ENCODE assay signal across 2 cellular contexts in genomic region chr10:133318494-133319127, GRCh38.
A peak's percentile ranks its signal among the peaks of the same experiment; 100 is the strongest.
TF ChIP-seq lines count a peak whose summit lies in the region.

No MANE protein-coding gene starts in this region.

TF ChIP-seq in HEK293T, 16 proteins besides CTCF, POLR2A, EP300 and RAD21:
- TF ChIP-seq L3MBTL2 (conservative IDR thresholded peaks at IDR 0.05) = 0 out of 2 replicates have a peak, but pooled peaks have one; percentile 10
- no peak for TF ChIP-seq SP1 (IDR thresholded peaks at IDR 0.05)
- no peak for TF ChIP-seq FOXA1 (IDR thresholded peaks at IDR 0.05)
- TF ChIP-seq, protein P1, sequence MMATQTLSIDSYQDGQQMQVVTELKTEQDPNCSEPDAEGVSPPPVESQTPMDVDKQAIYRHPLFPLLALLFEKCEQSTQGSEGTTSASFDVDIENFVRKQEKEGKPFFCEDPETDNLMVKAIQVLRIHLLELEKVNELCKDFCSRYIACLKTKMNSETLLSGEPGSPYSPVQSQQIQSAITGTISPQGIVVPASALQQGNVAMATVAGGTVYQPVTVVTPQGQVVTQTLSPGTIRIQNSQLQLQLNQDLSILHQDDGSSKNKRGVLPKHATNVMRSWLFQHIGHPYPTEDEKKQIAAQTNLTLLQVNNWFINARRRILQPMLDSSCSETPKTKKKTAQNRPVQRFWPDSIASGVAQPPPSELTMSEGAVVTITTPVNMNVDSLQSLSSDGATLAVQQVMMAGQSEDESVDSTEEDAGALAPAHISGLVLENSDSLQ (IDR thresholded peaks at IDR 0.05) = peak; percentile 76

TF ChIP-seq in HepG2, 621 proteins besides CTCF, POLR2A, EP300 and RAD21 (continues in another document):
- TF ChIP-seq ZNF747 (CRISPR knock-in tag; IDR thresholded peaks at IDR 0.05; ENCODE audit: borderline replicate concordance) (no peak), ZXDC (CRISPR knock-in tag; IDR thresholded peaks at IDR 0.05) (no peak), ZNF263 (CRISPR knock-in tag; IDR thresholded peaks at IDR 0.05) (peak; percentile 99), MNT (IDR thresholded peaks at IDR 0.05) (no peak), ZNF12 (CRISPR knock-in tag; IDR thresholded peaks at IDR 0.05) (no peak), ZNF556 (CRISPR knock-in tag; IDR thresholded peaks at IDR 0.05; ENCODE audit: borderline replicate concordance) (peak; percentile 76; the same call in 1 of the 2 replicates), ZNF615 (CRISPR knock-in tag; IDR thresholded peaks at IDR 0.05; ENCODE audit: borderline replicate concordance) (no peak), SPEN (CRISPR knock-in tag; IDR thresholded peaks at IDR 0.05; ENCODE audit: low read depth) (no peak), KLF11 (CRISPR knock-in tag; IDR thresholded peaks at IDR 0.05) (no peak), RBM22 (optimal IDR thresholded peaks at IDR 0.05; ENCODE audit: low read length) (no peak), BRD4 (CRISPR knock-in tag; IDR thresholded peaks at IDR 0.05) (no peak), TOPORS (CRISPR knock-in tag; IDR thresholded peaks at IDR 0.05) (no peak), ZNF225 (CRISPR knock-in tag; IDR thresholded peaks at IDR 0.05) (peak; percentile 64; the same call in 1 of the 2 replicates), MAF1 (CRISPR knock-in tag; IDR thresholded peaks at IDR 0.05; ENCODE audit: borderline replicate concordance) (no peak), HDAC2 (CRISPR knock-in tag; IDR thresholded peaks at IDR 0.05) (peak; percentile 62; the same call in 1 of the 2 replicates), ZNF180 (CRISPR knock-in tag; IDR thresholded peaks at IDR 0.05; ENCODE audit: borderline replicate concordance, low read depth) (no peak), YEATS2 (CRISPR knock-in tag; IDR thresholded peaks at IDR 0.05; ENCODE audit: borderline replicate concordance) (no peak), ZNF136 (CRISPR knock-in tag; IDR thresholded peaks at IDR 0.05; ENCODE audit: low read depth) (no peak), ZNF350 (CRISPR knock-in tag; IDR thresholded peaks at IDR 0.05; ENCODE audit: borderline replicate concordance, low read depth) (peak; percentile 70), HMGXB4 (CRISPR knock-in tag; IDR thresholded peaks at IDR 0.05; ENCODE audit: borderline replicate concordance in 1 of 2, low read depth in 1 of 2) (peak; percentile 92 to 94), FOXM1 (CRISPR knock-in tag; IDR thresholded peaks at IDR 0.05) (no peak), SP2 (CRISPR knock-in tag; IDR thresholded peaks at IDR 0.05) (no peak), AGO1 (IDR thresholded peaks at IDR 0.05; ENCODE audit: low read depth, low read length, poor library complexity, severe bottlenecking) (peak; percentile 35), HNRNPUL1 (IDR thresholded peaks at IDR 0.05; ENCODE audit: low read depth, low read length) (no peak), TBX2 (CRISPR knock-in tag; IDR thresholded peaks at IDR 0.05; ENCODE audit: borderline replicate concordance) (peak; percentile 50; the same call in 1 of the 2 replicates), PHF21A (CRISPR knock-in tag; IDR thresholded peaks at IDR 0.05) (no peak), ZBTB37 (CRISPR knock-in tag; IDR thresholded peaks at IDR 0.05) (no peak), XRCC5 (optimal IDR thresholded peaks at IDR 0.05; ENCODE audit: low read length) (peak; percentile 89), SAP130 (CRISPR knock-in tag; IDR thresholded peaks at IDR 0.05; ENCODE audit: low read depth) (peak; percentile 66), NFIC (IDR thresholded peaks at IDR 0.05; ENCODE audit: low read length) (no peak), ZGPAT (CRISPR knock-in tag; IDR thresholded peaks at IDR 0.05) (peak; percentile 70; the same call in 1 of the 2 replicates), ZNF589 (CRISPR knock-in tag; conservative IDR thresholded peaks at IDR 0.05) (0 out of 2 replicates have a peak, but pooled peaks have one; percentile 54), HDAC6 (IDR thresholded peaks at IDR 0.05; ENCODE audit: low read depth, low read length) (no peak), CBX1 (IDR thresholded peaks at IDR 0.05; ENCODE audit: low read depth) (no peak), SOX6 (IDR thresholded peaks at IDR 0.05) (no peak), SOX6 (CRISPR knock-in tag; IDR thresholded peaks at IDR 0.05) (peak; percentile 28; the same call in 1 of the 2 replicates), ZNF674 (CRISPR knock-in tag; IDR thresholded peaks at IDR 0.05; ENCODE audit: low read depth) (no peak), RFX3 (CRISPR knock-in tag; IDR thresholded peaks at IDR 0.05) (no peak), TSC22D2 (CRISPR knock-in tag; IDR thresholded peaks at IDR 0.05; ENCODE audit: borderline replicate concordance) (no peak), CBFB (CRISPR knock-in tag; IDR thresholded peaks at IDR 0.05) (no peak)
- TF ChIP-seq, protein P2, sequence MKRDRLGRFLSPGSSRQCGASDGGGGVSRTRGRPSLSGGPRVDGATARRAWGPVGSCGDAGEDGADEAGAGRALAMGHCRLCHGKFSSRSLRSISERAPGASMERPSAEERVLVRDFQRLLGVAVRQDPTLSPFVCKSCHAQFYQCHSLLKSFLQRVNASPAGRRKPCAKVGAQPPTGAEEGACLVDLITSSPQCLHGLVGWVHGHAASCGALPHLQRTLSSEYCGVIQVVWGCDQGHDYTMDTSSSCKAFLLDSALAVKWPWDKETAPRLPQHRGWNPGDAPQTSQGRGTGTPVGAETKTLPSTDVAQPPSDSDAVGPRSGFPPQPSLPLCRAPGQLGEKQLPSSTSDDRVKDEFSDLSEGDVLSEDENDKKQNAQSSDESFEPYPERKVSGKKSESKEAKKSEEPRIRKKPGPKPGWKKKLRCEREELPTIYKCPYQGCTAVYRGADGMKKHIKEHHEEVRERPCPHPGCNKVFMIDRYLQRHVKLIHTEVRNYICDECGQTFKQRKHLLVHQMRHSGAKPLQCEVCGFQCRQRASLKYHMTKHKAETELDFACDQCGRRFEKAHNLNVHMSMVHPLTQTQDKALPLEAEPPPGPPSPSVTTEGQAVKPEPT (CRISPR knock-in tag; IDR thresholded peaks at IDR 0.05; ENCODE audit: low read depth) = no peak
- TF ChIP-seq, protein P3, sequence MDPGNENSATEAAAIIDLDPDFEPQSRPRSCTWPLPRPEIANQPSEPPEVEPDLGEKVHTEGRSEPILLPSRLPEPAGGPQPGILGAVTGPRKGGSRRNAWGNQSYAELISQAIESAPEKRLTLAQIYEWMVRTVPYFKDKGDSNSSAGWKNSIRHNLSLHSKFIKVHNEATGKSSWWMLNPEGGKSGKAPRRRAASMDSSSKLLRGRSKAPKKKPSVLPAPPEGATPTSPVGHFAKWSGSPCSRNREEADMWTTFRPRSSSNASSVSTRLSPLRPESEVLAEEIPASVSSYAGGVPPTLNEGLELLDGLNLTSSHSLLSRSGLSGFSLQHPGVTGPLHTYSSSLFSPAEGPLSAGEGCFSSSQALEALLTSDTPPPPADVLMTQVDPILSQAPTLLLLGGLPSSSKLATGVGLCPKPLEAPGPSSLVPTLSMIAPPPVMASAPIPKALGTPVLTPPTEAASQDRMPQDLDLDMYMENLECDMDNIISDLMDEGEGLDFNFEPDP (CRISPR knock-in tag; conservative IDR thresholded peaks at IDR 0.05) = no peak
- TF ChIP-seq, protein P4, sequence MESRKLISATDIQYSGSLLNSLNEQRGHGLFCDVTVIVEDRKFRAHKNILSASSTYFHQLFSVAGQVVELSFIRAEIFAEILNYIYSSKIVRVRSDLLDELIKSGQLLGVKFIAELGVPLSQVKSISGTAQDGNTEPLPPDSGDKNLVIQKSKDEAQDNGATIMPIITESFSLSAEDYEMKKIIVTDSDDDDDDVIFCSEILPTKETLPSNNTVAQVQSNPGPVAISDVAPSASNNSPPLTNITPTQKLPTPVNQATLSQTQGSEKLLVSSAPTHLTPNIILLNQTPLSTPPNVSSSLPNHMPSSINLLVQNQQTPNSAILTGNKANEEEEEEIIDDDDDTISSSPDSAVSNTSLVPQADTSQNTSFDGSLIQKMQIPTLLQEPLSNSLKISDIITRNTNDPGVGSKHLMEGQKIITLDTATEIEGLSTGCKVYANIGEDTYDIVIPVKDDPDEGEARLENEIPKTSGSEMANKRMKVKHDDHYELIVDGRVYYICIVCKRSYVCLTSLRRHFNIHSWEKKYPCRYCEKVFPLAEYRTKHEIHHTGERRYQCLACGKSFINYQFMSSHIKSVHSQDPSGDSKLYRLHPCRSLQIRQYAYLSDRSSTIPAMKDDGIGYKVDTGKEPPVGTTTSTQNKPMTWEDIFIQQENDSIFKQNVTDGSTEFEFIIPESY (CRISPR knock-in tag; IDR thresholded peaks at IDR 0.05) = peak; percentile 65; the same call in 1 of the 2 replicates
- TF ChIP-seq, protein P5, sequence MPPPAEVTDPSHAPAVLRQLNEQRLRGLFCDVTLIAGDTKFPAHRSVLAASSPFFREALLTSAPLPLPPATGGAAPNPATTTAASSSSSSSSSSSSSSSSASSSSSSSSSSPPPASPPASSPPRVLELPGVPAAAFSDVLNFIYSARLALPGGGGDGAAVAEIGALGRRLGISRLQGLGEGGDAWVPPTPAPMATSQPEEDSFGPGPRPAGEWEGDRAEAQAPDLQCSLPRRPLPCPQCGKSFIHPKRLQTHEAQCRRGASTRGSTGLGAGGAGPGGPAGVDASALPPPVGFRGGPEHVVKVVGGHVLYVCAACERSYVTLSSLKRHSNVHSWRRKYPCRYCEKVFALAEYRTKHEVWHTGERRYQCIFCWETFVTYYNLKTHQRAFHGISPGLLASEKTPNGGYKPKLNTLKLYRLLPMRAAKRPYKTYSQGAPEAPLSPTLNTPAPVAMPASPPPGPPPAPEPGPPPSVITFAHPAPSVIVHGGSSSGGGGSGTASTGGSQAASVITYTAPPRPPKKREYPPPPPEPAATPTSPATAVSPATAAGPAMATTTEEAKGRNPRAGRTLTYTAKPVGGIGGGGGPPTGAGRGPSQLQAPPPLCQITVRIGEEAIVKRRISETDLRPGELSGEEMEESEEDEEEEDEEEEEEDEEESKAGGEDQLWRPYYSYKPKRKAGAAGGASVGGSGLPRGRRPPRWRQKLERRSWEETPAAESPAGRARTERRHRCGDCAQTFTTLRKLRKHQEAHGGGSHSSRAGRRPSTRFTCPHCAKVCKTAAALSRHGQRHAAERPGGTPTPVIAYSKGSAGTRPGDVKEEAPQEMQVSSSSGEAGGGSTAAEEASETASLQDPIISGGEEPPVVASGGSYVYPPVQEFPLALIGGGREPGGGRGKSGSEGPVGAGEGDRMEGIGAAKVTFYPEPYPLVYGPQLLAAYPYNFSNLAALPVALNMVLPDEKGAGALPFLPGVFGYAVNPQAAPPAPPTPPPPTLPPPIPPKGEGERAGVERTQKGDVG (CRISPR knock-in tag; IDR thresholded peaks at IDR 0.05; ENCODE audit: borderline replicate concordance) = no peak
